Comparison of ENCODE assay signal across 1 cellular context in genomic region chrX:110070970-110071369, GRCh38.
TF ChIP-seq lines count a peak whose summit lies in the region.

No MANE protein-coding gene starts in this region.

TF ChIP-seq in HEK293, 187 proteins besides CTCF, POLR2A, EP300 and RAD21 (continued from another document):
- TF ChIP-seq, protein P1, sequence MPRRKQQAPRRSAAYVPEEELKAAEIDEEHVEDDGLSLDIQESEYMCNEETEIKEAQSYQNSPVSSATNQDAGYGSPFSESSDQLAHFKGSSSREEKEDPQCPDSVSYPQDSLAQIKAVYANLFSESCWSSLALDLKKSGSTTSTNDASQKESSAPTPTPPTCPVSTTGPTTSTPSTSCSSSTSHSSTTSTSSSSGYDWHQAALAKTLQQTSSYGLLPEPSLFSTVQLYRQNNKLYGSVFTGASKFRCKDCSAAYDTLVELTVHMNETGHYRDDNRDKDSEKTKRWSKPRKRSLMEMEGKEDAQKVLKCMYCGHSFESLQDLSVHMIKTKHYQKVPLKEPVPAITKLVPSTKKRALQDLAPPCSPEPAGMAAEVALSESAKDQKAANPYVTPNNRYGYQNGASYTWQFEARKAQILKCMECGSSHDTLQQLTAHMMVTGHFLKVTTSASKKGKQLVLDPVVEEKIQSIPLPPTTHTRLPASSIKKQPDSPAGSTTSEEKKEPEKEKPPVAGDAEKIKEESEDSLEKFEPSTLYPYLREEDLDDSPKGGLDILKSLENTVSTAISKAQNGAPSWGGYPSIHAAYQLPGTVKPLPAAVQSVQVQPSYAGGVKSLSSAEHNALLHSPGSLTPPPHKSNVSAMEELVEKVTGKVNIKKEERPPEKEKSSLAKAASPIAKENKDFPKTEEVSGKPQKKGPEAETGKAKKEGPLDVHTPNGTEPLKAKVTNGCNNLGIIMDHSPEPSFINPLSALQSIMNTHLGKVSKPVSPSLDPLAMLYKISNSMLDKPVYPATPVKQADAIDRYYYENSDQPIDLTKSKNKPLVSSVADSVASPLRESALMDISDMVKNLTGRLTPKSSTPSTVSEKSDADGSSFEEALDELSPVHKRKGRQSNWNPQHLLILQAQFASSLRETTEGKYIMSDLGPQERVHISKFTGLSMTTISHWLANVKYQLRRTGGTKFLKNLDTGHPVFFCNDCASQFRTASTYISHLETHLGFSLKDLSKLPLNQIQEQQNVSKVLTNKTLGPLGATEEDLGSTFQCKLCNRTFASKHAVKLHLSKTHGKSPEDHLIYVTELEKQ (tag by site-specific recombination; IDR thresholded peaks at IDR 0.05; ENCODE audit: borderline replicate concordance) = no peak
- TF ChIP-seq, protein P2, sequence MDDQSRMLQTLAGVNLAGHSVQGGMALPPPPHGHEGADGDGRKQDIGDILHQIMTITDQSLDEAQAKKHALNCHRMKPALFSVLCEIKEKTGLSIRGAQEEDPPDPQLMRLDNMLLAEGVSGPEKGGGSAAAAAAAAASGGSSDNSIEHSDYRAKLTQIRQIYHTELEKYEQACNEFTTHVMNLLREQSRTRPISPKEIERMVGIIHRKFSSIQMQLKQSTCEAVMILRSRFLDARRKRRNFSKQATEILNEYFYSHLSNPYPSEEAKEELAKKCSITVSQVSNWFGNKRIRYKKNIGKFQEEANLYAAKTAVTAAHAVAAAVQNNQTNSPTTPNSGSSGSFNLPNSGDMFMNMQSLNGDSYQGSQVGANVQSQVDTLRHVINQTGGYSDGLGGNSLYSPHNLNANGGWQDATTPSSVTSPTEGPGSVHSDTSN (CRISPR knock-in tag; IDR thresholded peaks at IDR 0.05) = no peak
- peak; percentile 48; the same call in 1 of the 2 replicates for TF ChIP-seq ZBTB21 (tag by site-specific recombination; IDR thresholded peaks at IDR 0.05)
- TF ChIP-seq ZNF670 (tag by site-specific recombination; IDR thresholded peaks at IDR 0.05; ENCODE audit: low read depth) = no peak
- no peak for TF ChIP-seq SCRT1 (tag by site-specific recombination; IDR thresholded peaks at IDR 0.05; ENCODE audit: borderline replicate concordance)
- TF ChIP-seq, protein P3, sequence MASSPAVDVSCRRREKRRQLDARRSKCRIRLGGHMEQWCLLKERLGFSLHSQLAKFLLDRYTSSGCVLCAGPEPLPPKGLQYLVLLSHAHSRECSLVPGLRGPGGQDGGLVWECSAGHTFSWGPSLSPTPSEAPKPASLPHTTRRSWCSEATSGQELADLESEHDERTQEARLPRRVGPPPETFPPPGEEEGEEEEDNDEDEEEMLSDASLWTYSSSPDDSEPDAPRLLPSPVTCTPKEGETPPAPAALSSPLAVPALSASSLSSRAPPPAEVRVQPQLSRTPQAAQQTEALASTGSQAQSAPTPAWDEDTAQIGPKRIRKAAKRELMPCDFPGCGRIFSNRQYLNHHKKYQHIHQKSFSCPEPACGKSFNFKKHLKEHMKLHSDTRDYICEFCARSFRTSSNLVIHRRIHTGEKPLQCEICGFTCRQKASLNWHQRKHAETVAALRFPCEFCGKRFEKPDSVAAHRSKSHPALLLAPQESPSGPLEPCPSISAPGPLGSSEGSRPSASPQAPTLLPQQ (tag by site-specific recombination; IDR thresholded peaks at IDR 0.05) = no peak
- TF ChIP-seq SCRT2 (tag by site-specific recombination; IDR thresholded peaks at IDR 0.05) = no peak
- TF ChIP-seq ZNF223 (tag by site-specific recombination; IDR thresholded peaks at IDR 0.05) = no peak
- no peak for TF ChIP-seq ZIC2 (tag by site-specific recombination; IDR thresholded peaks at IDR 0.05)
- no peak for TF ChIP-seq FEZF1 (tag by site-specific recombination; IDR thresholded peaks at IDR 0.05)
- TF ChIP-seq SALL2 (tag by site-specific recombination; IDR thresholded peaks at IDR 0.05; ENCODE audit: borderline replicate concordance) = no peak
- no peak for TF ChIP-seq ZFP69B (tag by site-specific recombination; IDR thresholded peaks at IDR 0.05)
- TF ChIP-seq, protein P4, sequence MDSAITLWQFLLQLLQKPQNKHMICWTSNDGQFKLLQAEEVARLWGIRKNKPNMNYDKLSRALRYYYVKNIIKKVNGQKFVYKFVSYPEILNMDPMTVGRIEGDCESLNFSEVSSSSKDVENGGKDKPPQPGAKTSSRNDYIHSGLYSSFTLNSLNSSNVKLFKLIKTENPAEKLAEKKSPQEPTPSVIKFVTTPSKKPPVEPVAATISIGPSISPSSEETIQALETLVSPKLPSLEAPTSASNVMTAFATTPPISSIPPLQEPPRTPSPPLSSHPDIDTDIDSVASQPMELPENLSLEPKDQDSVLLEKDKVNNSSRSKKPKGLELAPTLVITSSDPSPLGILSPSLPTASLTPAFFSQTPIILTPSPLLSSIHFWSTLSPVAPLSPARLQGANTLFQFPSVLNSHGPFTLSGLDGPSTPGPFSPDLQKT (IDR thresholded peaks at IDR 0.05; ENCODE audit: borderline replicate concordance, low read depth, low read length) = no peak
- no peak for TF ChIP-seq GLIS1 (tag by site-specific recombination; IDR thresholded peaks at IDR 0.05)
- TF ChIP-seq TCF7L2 (IDR thresholded peaks at IDR 0.05; ENCODE audit: borderline replicate concordance, low read depth, low read length) = no peak
- TF ChIP-seq ZNF544 (tag by site-specific recombination; IDR thresholded peaks at IDR 0.05) = no peak
- TF ChIP-seq ZNF426 (tag by site-specific recombination; IDR thresholded peaks at IDR 0.05) = peak; percentile 88
- TF ChIP-seq, protein P5, sequence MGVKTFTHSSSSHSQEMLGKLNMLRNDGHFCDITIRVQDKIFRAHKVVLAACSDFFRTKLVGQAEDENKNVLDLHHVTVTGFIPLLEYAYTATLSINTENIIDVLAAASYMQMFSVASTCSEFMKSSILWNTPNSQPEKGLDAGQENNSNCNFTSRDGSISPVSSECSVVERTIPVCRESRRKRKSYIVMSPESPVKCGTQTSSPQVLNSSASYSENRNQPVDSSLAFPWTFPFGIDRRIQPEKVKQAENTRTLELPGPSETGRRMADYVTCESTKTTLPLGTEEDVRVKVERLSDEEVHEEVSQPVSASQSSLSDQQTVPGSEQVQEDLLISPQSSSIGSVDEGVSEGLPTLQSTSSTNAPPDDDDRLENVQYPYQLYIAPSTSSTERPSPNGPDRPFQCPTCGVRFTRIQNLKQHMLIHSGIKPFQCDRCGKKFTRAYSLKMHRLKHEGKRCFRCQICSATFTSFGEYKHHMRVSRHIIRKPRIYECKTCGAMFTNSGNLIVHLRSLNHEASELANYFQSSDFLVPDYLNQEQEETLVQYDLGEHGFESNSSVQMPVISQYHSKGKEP (tag by site-specific recombination; IDR thresholded peaks at IDR 0.05) = no peak
- TF ChIP-seq MEIS1 (CRISPR knock-in tag; IDR thresholded peaks at IDR 0.05; ENCODE audit: borderline replicate concordance) = no peak
- TF ChIP-seq, protein P6, sequence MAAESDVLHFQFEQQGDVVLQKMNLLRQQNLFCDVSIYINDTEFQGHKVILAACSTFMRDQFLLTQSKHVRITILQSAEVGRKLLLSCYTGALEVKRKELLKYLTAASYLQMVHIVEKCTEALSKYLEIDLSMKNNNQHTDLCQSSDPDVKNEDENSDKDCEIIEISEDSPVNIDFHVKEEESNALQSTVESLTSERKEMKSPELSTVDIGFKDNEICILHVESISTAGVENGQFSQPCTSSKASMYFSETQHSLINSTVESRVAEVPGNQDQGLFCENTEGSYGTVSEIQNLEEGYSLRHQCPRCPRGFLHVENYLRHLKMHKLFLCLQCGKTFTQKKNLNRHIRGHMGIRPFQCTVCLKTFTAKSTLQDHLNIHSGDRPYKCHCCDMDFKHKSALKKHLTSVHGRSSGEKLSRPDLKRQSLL (tag by site-specific recombination; IDR thresholded peaks at IDR 0.05) = no peak
- TF ChIP-seq, protein P7, sequence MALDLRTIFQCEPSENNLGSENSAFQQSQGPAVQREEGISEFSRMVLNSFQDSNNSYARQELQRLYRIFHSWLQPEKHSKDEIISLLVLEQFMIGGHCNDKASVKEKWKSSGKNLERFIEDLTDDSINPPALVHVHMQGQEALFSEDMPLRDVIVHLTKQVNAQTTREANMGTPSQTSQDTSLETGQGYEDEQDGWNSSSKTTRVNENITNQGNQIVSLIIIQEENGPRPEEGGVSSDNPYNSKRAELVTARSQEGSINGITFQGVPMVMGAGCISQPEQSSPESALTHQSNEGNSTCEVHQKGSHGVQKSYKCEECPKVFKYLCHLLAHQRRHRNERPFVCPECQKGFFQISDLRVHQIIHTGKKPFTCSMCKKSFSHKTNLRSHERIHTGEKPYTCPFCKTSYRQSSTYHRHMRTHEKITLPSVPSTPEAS (tag by site-specific recombination; IDR thresholded peaks at IDR 0.05) = no peak
- TF ChIP-seq ZBTB48 (tag by site-specific recombination; IDR thresholded peaks at IDR 0.05) = no peak
- no peak for TF ChIP-seq ZNF777 (tag by site-specific recombination; IDR thresholded peaks at IDR 0.05; ENCODE audit: borderline replicate concordance)
- peak; percentile 82 for TF ChIP-seq ZNF518A (tag by site-specific recombination; conservative IDR thresholded peaks at IDR 0.05; ENCODE audit: low read depth)
TF ChIP-seq in HEK293: peak in this region for 18.
